Comparison of ENCODE assay signal across 1 cellular context in genomic region chr1:224338150-224338838, GRCh38.
TF ChIP-seq lines count a peak whose summit lies in the region.

No MANE protein-coding gene starts in this region.

TF ChIP-seq in Ishikawa, 13 proteins besides CTCF, POLR2A, EP300 and RAD21 (continued from another document):
- TF ChIP-seq REST (IDR thresholded peaks at IDR 0.05; ENCODE audit: low read depth): no peak
